ENCODE assay signal across 18 cellular contexts in the genomic region with DNA sequence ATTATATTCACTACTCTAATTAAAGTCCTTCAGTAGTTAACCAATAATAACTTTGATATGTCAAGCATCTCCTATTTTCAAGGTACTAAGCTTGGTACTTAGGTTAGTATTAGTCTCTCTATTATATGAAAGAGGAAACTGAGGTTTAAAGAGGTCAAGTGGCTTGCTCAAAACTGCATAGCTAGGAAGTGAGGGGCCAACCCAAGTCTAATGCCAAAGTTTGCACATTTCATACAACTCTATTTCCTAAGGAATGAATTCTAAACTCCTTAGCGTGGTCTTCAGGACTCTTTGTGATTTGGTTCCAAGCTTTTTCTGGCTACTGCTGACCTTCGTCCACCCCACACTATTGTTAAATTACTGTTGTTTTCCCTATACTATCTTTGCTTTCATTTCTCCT. TPM values are rescaled to one million over a fixed set of nuclear protein-coding genes. Genes with fewer than 3 reads are reported as not detected.
DNase-seq lines count a peak whose midpoint lies in the region; ATAC-seq and TF ChIP-seq lines count a peak whose summit lies in the region.
"Had no signal": no experiment of that assay in that cellular context is flagged by ENCODE, and none has a peak within 500 bp of the region (broad histone marks: within the 10 kb centered on the region; RNA-seq: fewer than 3 reads in every experiment).

No MANE protein-coding gene starts in this region.

- H3K4me3 Mint-ChIP-seq in activated T-cell treated with anti-CD3 and anti-CD28 coated beads, Interleukin-2, amount 50 U/mL, for 24 hours, result peak overlapping the region; percentile 45
- no peak overlapping the region for H3K4me3 Mint-ChIP-seq in activated T-cell treated with anti-CD3 and anti-CD28 coated beads, Interleukin-2, amount 50 U/mL, for 4 hours
- no peak overlapping the region for H3K4me3 Mint-ChIP-seq in stimulated activated naive B cell treated with anti-CD40 and anti-IgM and Interleukin-4, amounts not matched to agents 10 μg/mL and 1 μg/mL and 100 μg/mL, for 72 hours

- TF ChIP-seq EP300 in upper lobe of left lung (IDR thresholded peaks at IDR 0.05), result no peak
- TF ChIP-seq EP300 in gastroesophageal sphincter (IDR thresholded peaks at IDR 0.05), result no peak

- H3K36me3 ChIP-seq in RWPE2 (ENCODE audit: low read depth) (no peaks in the 10 kb centered on the region), upper lobe of left lung (no peaks in the 10 kb centered on the region), gastroesophageal sphincter (no peaks in the 10 kb centered on the region)

- DNase-seq in activated T-cell treated with anti-CD3 and anti-CD28 coated beads, Interleukin-2, amount 50 U/mL, for 24 hours, result no peak
- no peak for DNase-seq in activated T-cell treated with anti-CD3 and anti-CD28 coated beads, Interleukin-2, amount 50 U/mL, for 4 hours
- DNase-seq in RWPE2 (ENCODE audit: low spot score) (no peak), dermis blood vessel endothelial cell (peak; percentile 62), hepatic stellate cell (ENCODE audit: low spot score) (no peak), upper lobe of left lung (no peak)
- no peak for DNase-seq in stimulated activated naive B cell treated with anti-CD40 and anti-IgM and Interleukin-4, amounts not matched to agents 10 μg/mL and 1 μg/mL and 100 μg/mL, for 72 hours
- DNase-seq: 8988T; CD4-positive, alpha-beta memory T cell; DND-41; GM23248; HCEC 1CT; MV-4-11; NCI-H1417 treated with DMSO at 0.1 percent for 48 hours; NCI-H1930; NCI-H526 treated with DMSO at 0.1 percent for 48 hours had no signal

- no peaks in the 10 kb centered on the region for H3K36me3 Mint-ChIP-seq in activated T-cell treated with anti-CD3 and anti-CD28 coated beads, Interleukin-2, amount 50 U/mL, for 24 hours (ENCODE audit: low read depth)
- peaks cover 1% of the 10 kb centered on the region for H3K36me3 Mint-ChIP-seq in activated T-cell treated with anti-CD3 and anti-CD28 coated beads, Interleukin-2, amount 50 U/mL, for 4 hours (ENCODE audit: insufficient read depth)
- H3K36me3 Mint-ChIP-seq in stimulated activated naive B cell treated with anti-CD40 and anti-IgM and Interleukin-4, amounts not matched to agents 10 μg/mL and 1 μg/mL and 100 μg/mL, for 72 hours, result no peaks in the 10 kb centered on the region
- H3K36me3 Mint-ChIP-seq: CD4-positive, alpha-beta memory T cell had no signal

- H3K4me1 ChIP-seq in RWPE2 (ENCODE audit: insufficient read depth, poor library complexity, severe bottlenecking) (peaks cover 19% of the 10 kb centered on the region), upper lobe of left lung (peaks cover 0 to 7% (median 0%) of the 10 kb centered on the region in 4 donors), gastroesophageal sphincter (no peaks in the 10 kb centered on the region)

- no peaks in the 10 kb centered on the region for H3K27me3 ChIP-seq in RWPE2 (ENCODE audit: insufficient read depth, poor library complexity, severe bottlenecking)
- H3K27me3 ChIP-seq in upper lobe of left lung, result no peaks in the 10 kb centered on the region
- no peaks in the 10 kb centered on the region for H3K27me3 ChIP-seq in gastroesophageal sphincter

- no peak for TF ChIP-seq POLR2A in upper lobe of left lung (IDR thresholded peaks at IDR 0.05)
- no peak for TF ChIP-seq POLR2A in gastroesophageal sphincter (IDR thresholded peaks at IDR 0.05)

- H3K4me3 ChIP-seq in RWPE2 (ENCODE audit: severe bottlenecking) (no peak overlapping the region), upper lobe of left lung (no peak overlapping the region), gastroesophageal sphincter (no peak overlapping the region)
- H3K4me3 ChIP-seq: GM23248, K562 had no signal

- no peak for ATAC-seq in activated T-cell treated with anti-CD3 and anti-CD28 coated beads, Interleukin-2, amount 50 U/mL, for 4 hours
- ATAC-seq in RWPE2 (ENCODE audit: low read depth) (no peak), upper lobe of left lung (ENCODE audit: low FRiP score in 2 of 2) (no peak), gastroesophageal sphincter (no peak)
- ATAC-seq in stimulated activated naive B cell treated with anti-CD40 and anti-IgM and Interleukin-4, amounts not matched to agents 10 μg/mL and 1 μg/mL and 100 μg/mL, for 72 hours (replicated peaks), result peak; percentile 72 to 75
- ATAC-seq: K562 had no signal

- peaks cover 2% of the 10 kb centered on the region for H3K9me3 Mint-ChIP-seq in activated T-cell treated with anti-CD3 and anti-CD28 coated beads, Interleukin-2, amount 50 U/mL, for 24 hours
- H3K9me3 Mint-ChIP-seq in activated T-cell treated with anti-CD3 and anti-CD28 coated beads, Interleukin-2, amount 50 U/mL, for 4 hours, result no peaks in the 10 kb centered on the region
- H3K9me3 Mint-ChIP-seq in stimulated activated naive B cell treated with anti-CD40 and anti-IgM and Interleukin-4, amounts not matched to agents 10 μg/mL and 1 μg/mL and 100 μg/mL, for 72 hours, result no peaks in the 10 kb centered on the region
- H3K9me3 Mint-ChIP-seq: CD4-positive, alpha-beta memory T cell had no signal

- peaks cover 42% of the 10 kb centered on the region for H3K4me1 Mint-ChIP-seq in activated T-cell treated with anti-CD3 and anti-CD28 coated beads, Interleukin-2, amount 50 U/mL, for 24 hours (ENCODE audit: low read depth)
- peaks cover 25% of the 10 kb centered on the region for H3K4me1 Mint-ChIP-seq in activated T-cell treated with anti-CD3 and anti-CD28 coated beads, Interleukin-2, amount 50 U/mL, for 4 hours (ENCODE audit: low read depth)
- H3K4me1 Mint-ChIP-seq in stimulated activated naive B cell treated with anti-CD40 and anti-IgM and Interleukin-4, amounts not matched to agents 10 μg/mL and 1 μg/mL and 100 μg/mL, for 72 hours, result peaks cover 7 to 16% of the 10 kb centered on the region in 2 donors

- peak overlapping the region; percentile 88 for H3K27ac ChIP-seq in RWPE2 (ENCODE audit: poor library complexity, severe bottlenecking)
- H3K27ac ChIP-seq in upper lobe of left lung, result no peak overlapping the region
- H3K27ac ChIP-seq in gastroesophageal sphincter, result no peak overlapping the region

- 78 to 88% methylated on average over 2 of the region's 2 CpGs for WGBS in upper lobe of left lung, 2 donors
- WGBS in gastroesophageal sphincter (ENCODE audit: low coverage in 1 of 2), 2 donors, result 82 to 87% methylated on average over 2 of the region's 2 CpGs

- no peak for TF ChIP-seq CTCF in RWPE2 (IDR thresholded peaks at IDR 0.05; ENCODE audit: poor library complexity, severe bottlenecking)
- no peak for TF ChIP-seq CTCF in upper lobe of left lung (IDR thresholded peaks at IDR 0.05)
- no peak for TF ChIP-seq CTCF in gastroesophageal sphincter (IDR thresholded peaks at IDR 0.05)

- H3K9me3 ChIP-seq in RWPE2 (ENCODE audit: severe bottlenecking) (no peaks in the 10 kb centered on the region), upper lobe of left lung (no peaks in the 10 kb centered on the region), gastroesophageal sphincter (no peaks in the 10 kb centered on the region)

- H3K27ac Mint-ChIP-seq in activated T-cell treated with anti-CD3 and anti-CD28 coated beads, Interleukin-2, amount 50 U/mL, for 24 hours, result peak overlapping the region; percentile 80
- no peak overlapping the region for H3K27ac Mint-ChIP-seq in stimulated activated naive B cell treated with anti-CD40 and anti-IgM and Interleukin-4, amounts not matched to agents 10 μg/mL and 1 μg/mL and 100 μg/mL, for 72 hours

- H3K27me3 Mint-ChIP-seq in activated T-cell treated with anti-CD3 and anti-CD28 coated beads, Interleukin-2, amount 50 U/mL, for 24 hours, result no peaks in the 10 kb centered on the region
- H3K27me3 Mint-ChIP-seq in activated T-cell treated with anti-CD3 and anti-CD28 coated beads, Interleukin-2, amount 50 U/mL, for 4 hours (ENCODE audit: low read depth), result no peaks in the 10 kb centered on the region
- no peaks in the 10 kb centered on the region for H3K27me3 Mint-ChIP-seq in stimulated activated naive B cell treated with anti-CD40 and anti-IgM and Interleukin-4, amounts not matched to agents 10 μg/mL and 1 μg/mL and 100 μg/mL, for 72 hours

RNA-seq across cellular contexts. Expression of gene SHOC1, which starts 9.9 kb away (rescaled TPM):
- total RNA-seq in activated T-cell treated with anti-CD3 and anti-CD28 coated beads, Interleukin-2, amount 50 U/mL, for 4 hours, result not detected
- not detected in 2 replicates for total RNA-seq in dermis blood vessel endothelial cell
- 1 to 10 TPM in 1 of 6 donors, under 1 TPM in 2, not detected in 3; 0.15 to 3.1 (median 0.79) TPM for total RNA-seq in upper lobe of left lung
- total RNA-seq in gastroesophageal sphincter, result not detected
- total RNA-seq: CD4-positive, alpha-beta memory T cell; GM23248 had no signal

Comparison
In these comparisons a context has a peak if more than half of its experiments do, and no peak if none do; other contexts are left out.
1. ATAC-seq: peak in stimulated activated naive B cell treated with anti-CD40 and anti-IgM and Interleukin-4, amounts not matched to agents 10 μg/mL and 1 μg/mL and 100 μg/mL, for 72 hours (2 of 2); none in activated T-cell treated with anti-CD3 and anti-CD28 coated beads, Interleukin-2, amount 50 U/mL, for 4 hours (0 of 2), RWPE2 (single experiment), upper lobe of left lung (0 of 2) and gastroesophageal sphincter (single experiment).